1 cellular context compared by ENCODE assay signal in the genomic region with DNA sequence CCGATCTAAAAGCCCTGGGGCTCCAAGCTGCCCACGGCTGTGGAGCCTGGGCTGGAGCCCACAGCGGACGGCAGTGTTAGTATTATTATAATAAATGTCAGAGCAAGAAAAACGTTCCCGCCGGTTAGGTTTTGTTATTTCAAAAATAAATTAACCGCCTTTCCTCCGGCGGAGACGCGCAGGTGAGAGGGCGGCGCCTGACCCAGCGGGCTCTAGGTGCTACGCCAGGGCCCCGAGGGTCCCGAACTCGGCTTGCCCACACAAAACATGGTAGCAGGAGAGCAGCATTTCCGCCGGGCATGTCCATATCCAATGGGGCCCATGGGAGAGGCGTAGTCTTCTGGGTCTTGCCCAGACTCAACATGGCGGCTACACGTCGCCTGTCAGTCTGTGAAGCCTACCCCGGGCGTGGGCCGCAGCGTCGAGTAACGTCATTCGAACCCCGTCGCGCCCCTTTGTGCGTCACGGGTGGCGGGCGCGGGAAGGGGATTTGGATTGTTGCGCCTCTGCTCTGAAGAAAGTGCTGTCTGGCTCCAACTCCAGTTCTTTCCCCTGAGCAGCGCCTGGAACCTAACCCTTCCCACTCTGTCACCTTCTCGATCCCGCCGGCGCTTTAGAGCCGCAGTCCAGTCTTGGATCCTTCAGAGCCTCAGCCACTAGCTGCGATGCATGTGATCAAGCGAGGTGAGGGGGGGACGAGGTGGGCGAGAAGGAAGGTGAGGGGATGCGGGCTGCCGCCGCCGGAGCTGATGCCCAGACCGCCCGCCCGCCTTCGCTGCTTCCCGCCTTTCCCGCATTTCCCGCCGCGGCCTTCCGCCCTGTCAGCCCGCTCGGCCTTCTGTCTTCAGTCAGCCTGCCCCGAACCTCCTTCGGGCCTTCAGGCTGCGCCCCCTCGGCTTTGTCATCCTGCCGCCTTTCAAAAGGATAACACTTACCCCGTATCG.
TF ChIP-seq lines count a peak whose summit lies in the region.

Gene RRM1, plus strand, starts transcription at position 452 of the 944 bp plus-strand sequence. Its CDS starts 214 bp downstream, at position 666.

TF ChIP-seq in HepG2, 621 proteins besides CTCF, POLR2A, EP300 and RAD21 (continued from another document and continues in another):
- TF ChIP-seq, protein P1, sequence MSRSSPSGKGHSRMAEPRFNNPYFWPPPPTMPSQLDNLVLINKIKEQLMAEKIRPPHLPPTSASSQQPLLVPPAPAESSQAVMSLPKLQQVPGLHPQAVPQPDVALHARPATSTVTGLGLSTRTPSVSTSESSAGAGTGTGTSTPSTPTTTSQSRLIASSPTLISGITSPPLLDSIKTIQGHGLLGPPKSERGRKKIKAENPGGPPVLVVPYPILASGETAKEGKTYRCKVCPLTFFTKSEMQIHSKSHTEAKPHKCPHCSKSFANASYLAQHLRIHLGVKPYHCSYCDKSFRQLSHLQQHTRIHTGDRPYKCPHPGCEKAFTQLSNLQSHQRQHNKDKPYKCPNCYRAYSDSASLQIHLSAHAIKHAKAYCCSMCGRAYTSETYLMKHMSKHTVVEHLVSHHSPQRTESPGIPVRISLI (CRISPR knock-in tag; IDR thresholded peaks at IDR 0.05; ENCODE audit: borderline replicate concordance), result peak; percentile 37; the same call in 1 of the 2 replicates
- TF ChIP-seq SRSF4 (IDR thresholded peaks at IDR 0.05; ENCODE audit: low read depth, low read length, poor library complexity, severe bottlenecking), result no peak
- peak; percentile 100 for TF ChIP-seq CREM (IDR thresholded peaks at IDR 0.05)
- peak; percentile 96 for TF ChIP-seq CREM (CRISPR knock-in tag; IDR thresholded peaks at IDR 0.05)
- peak; percentile 98 for TF ChIP-seq CCDC6 (CRISPR knock-in tag; IDR thresholded peaks at IDR 0.05)
- peak; percentile 81; the same call in 1 of the 2 replicates for TF ChIP-seq GFI1 (CRISPR knock-in tag; IDR thresholded peaks at IDR 0.05; ENCODE audit: borderline replicate concordance)
- TF ChIP-seq ZNF326 (CRISPR knock-in tag; IDR thresholded peaks at IDR 0.05; ENCODE audit: borderline replicate concordance), result 0 out of 2 replicates have a peak, but pooled peaks have one; percentile 35
- no peak for TF ChIP-seq ATRX (CRISPR knock-in tag; IDR thresholded peaks at IDR 0.05; ENCODE audit: borderline replicate concordance)
- TF ChIP-seq, protein P2, sequence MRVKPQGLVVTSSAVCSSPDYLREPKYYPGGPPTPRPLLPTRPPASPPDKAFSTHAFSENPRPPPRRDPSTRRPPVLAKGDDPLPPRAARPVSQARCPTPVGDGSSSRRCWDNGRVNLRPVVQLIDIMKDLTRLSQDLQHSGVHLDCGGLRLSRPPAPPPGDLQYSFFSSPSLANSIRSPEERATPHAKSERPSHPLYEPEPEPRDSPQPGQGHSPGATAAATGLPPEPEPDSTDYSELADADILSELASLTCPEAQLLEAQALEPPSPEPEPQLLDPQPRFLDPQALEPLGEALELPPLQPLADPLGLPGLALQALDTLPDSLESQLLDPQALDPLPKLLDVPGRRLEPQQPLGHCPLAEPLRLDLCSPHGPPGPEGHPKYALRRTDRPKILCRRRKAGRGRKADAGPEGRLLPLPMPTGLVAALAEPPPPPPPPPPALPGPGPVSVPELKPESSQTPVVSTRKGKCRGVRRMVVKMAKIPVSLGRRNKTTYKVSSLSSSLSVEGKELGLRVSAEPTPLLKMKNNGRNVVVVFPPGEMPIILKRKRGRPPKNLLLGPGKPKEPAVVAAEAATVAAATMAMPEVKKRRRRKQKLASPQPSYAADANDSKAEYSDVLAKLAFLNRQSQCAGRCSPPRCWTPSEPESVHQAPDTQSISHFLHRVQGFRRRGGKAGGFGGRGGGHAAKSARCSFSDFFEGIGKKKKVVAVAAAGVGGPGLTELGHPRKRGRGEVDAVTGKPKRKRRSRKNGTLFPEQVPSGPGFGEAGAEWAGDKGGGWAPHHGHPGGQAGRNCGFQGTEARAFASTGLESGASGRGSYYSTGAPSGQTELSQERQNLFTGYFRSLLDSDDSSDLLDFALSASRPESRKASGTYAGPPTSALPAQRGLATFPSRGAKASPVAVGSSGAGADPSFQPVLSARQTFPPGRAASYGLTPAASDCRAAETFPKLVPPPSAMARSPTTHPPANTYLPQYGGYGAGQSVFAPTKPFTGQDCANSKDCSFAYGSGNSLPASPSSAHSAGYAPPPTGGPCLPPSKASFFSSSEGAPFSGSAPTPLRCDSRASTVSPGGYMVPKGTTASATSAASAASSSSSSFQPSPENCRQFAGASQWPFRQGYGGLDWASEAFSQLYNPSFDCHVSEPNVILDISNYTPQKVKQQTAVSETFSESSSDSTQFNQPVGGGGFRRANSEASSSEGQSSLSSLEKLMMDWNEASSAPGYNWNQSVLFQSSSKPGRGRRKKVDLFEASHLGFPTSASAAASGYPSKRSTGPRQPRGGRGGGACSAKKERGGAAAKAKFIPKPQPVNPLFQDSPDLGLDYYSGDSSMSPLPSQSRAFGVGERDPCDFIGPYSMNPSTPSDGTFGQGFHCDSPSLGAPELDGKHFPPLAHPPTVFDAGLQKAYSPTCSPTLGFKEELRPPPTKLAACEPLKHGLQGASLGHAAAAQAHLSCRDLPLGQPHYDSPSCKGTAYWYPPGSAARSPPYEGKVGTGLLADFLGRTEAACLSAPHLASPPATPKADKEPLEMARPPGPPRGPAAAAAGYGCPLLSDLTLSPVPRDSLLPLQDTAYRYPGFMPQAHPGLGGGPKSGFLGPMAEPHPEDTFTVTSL (CRISPR knock-in tag; IDR thresholded peaks at IDR 0.05; ENCODE audit: borderline replicate concordance), result 0 out of 2 replicates have a peak, but pooled peaks have one; percentile 32
- peak; percentile 61 for TF ChIP-seq FOSL2 (CRISPR knock-in tag; IDR thresholded peaks at IDR 0.05)
- 0 out of 2 replicates have a peak, but pooled peaks have one; percentile 46 for TF ChIP-seq IRF1 (CRISPR knock-in tag; IDR thresholded peaks at IDR 0.05; ENCODE audit: low read depth)
- TF ChIP-seq SATB2 (CRISPR knock-in tag; IDR thresholded peaks at IDR 0.05), result no peak; the same call in 1 of the 2 replicates
- TF ChIP-seq ASH2L (IDR thresholded peaks at IDR 0.05; ENCODE audit: insufficient read length, low read depth, low read length), result peak; percentile 76
- TF ChIP-seq, protein P3, sequence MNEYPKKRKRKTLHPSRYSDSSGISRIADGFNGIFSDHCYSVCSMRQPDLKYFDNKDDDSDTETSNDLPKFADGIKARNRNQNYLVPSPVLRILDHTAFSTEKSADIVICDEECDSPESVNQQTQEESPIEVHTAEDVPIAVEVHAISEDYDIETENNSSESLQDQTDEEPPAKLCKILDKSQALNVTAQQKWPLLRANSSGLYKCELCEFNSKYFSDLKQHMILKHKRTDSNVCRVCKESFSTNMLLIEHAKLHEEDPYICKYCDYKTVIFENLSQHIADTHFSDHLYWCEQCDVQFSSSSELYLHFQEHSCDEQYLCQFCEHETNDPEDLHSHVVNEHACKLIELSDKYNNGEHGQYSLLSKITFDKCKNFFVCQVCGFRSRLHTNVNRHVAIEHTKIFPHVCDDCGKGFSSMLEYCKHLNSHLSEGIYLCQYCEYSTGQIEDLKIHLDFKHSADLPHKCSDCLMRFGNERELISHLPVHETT (CRISPR knock-in tag; conservative IDR thresholded peaks at IDR 0.05), result peak; percentile 81; the same call in 1 of the 2 replicates
- TF ChIP-seq HOMEZ (CRISPR knock-in tag; IDR thresholded peaks at IDR 0.05; ENCODE audit: low read depth), result 0 out of 2 replicates have a peak, but pooled peaks have one; percentile 58
- no peak for TF ChIP-seq ZBTB20 (CRISPR knock-in tag; IDR thresholded peaks at IDR 0.05; ENCODE audit: borderline replicate concordance, low read depth)
- 0 out of 2 replicates have a peak, but pooled peaks have one; percentile 39 for TF ChIP-seq ZNF337 (CRISPR knock-in tag; IDR thresholded peaks at IDR 0.05; ENCODE audit: borderline replicate concordance, low read depth)
- TF ChIP-seq KDM2A (CRISPR knock-in tag; IDR thresholded peaks at IDR 0.05; ENCODE audit: borderline replicate concordance, low read depth), result peak; percentile 97
- TF ChIP-seq, protein P4, sequence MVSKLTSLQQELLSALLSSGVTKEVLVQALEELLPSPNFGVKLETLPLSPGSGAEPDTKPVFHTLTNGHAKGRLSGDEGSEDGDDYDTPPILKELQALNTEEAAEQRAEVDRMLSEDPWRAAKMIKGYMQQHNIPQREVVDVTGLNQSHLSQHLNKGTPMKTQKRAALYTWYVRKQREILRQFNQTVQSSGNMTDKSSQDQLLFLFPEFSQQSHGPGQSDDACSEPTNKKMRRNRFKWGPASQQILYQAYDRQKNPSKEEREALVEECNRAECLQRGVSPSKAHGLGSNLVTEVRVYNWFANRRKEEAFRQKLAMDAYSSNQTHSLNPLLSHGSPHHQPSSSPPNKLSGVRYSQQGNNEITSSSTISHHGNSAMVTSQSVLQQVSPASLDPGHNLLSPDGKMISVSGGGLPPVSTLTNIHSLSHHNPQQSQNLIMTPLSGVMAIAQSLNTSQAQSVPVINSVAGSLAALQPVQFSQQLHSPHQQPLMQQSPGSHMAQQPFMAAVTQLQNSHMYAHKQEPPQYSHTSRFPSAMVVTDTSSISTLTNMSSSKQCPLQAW (CRISPR knock-in tag; IDR thresholded peaks at IDR 0.05), result peak; percentile 86
- TF ChIP-seq REPIN1 (CRISPR knock-in tag; IDR thresholded peaks at IDR 0.05; ENCODE audit: borderline replicate concordance, low read depth), result no peak; the same call in 1 of the 2 replicates
- no peak for TF ChIP-seq ZNF577 (CRISPR knock-in tag; IDR thresholded peaks at IDR 0.05; ENCODE audit: borderline replicate concordance, low read depth)
- TF ChIP-seq DRAP1 (CRISPR knock-in tag; IDR thresholded peaks at IDR 0.05), result peak; percentile 75
- peak; percentile 96; the same call in 1 of the 2 replicates for TF ChIP-seq KMT2A (CRISPR knock-in tag; IDR thresholded peaks at IDR 0.05)
- TF ChIP-seq SMARCC2 (IDR thresholded peaks at IDR 0.05), result peak; percentile 76; the same call in 1 of the 2 replicates
- TF ChIP-seq NFKBIZ (CRISPR knock-in tag; IDR thresholded peaks at IDR 0.05), result peak; percentile 93
- TF ChIP-seq SOX6 (IDR thresholded peaks at IDR 0.05), result no peak
- TF ChIP-seq SOX6 (CRISPR knock-in tag; IDR thresholded peaks at IDR 0.05), result peak; percentile 74
- TF ChIP-seq ZNF564 (CRISPR knock-in tag; IDR thresholded peaks at IDR 0.05), result peak; percentile 86; the same call in 1 of the 2 replicates
- TF ChIP-seq ZKSCAN5 (CRISPR knock-in tag; IDR thresholded peaks at IDR 0.05), result no peak
- no peak for TF ChIP-seq ZSCAN5A (CRISPR knock-in tag; IDR thresholded peaks at IDR 0.05; ENCODE audit: borderline replicate concordance)
- TF ChIP-seq, protein P5, sequence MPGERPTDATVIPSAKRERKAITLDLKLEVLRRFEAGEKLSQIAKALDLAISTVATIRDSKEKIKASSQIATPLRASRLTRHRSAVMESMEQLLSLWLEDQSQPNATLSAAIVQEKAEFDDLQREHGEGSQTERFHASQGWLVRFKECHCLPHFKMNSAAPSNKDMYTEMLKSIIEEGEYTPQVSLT (CRISPR knock-in tag; IDR thresholded peaks at IDR 0.05; ENCODE audit: borderline replicate concordance, low read depth), result no peak
- no peak for TF ChIP-seq BCL3 (CRISPR knock-in tag; IDR thresholded peaks at IDR 0.05)
- peak; percentile 100 for TF ChIP-seq HOXA3 (CRISPR knock-in tag; IDR thresholded peaks at IDR 0.05)
